In genomic region chr15:96121066-96121465, GRCh38 we compare ENCODE assay signal across 24 cellular contexts.
"Had no signal": no experiment of that assay in that cellular context is flagged by ENCODE, and none has a peak within 500 bp of the region (broad histone marks: within the 10 kb centered on the region; RNA-seq: fewer than 3 reads in every experiment).

No MANE protein-coding gene starts in this region.

- H3K27me3 ChIP-seq: pancreas, right atrium auricular region, stomach, thyroid gland had no signal

- H3K27ac Mint-ChIP-seq: effector memory CD8-positive, alpha-beta T cell; immature natural killer cell; memory B cell; naive thymus-derived CD8-positive, alpha-beta T cell had no signal

- H3K9me3 ChIP-seq: pancreas, right atrium auricular region, stomach, thyroid gland had no signal

- ATAC-seq: effector memory CD8-positive, alpha-beta T cell; left lobe of liver; naive thymus-derived CD8-positive, alpha-beta T cell had no signal

- DNase-seq: cortex of kidney; effector memory CD8-positive, alpha-beta T cell; erythroblast; hypothalamus; immature natural killer cell; islet precursor cell; kidney glomerular epithelial cell; midbrain; naive thymus-derived CD8-positive, alpha-beta T cell; occipital lobe; pancreas; stimulated activated CD4-positive, alpha-beta T cell treated with anti-CD3 and anti-CD28 coated beads, Interleukin-12 subunit alpha, Interleukin-12 subunit beta, amount 100 ng/mL, for 4 hours; stimulated activated CD4-positive, alpha-beta T cell treated with anti-CD3 and anti-CD28 coated beads, Interleukin-1b, Interleukin-23, amount 100 ng/mL, for 48 hours; stimulated activated CD4-positive, alpha-beta T cell treated with anti-CD3 and anti-CD28 coated beads, Interleukin-4, amount 100 ng/mL, for 1 hour; stimulated activated CD8-positive, alpha-beta memory T cell treated with anti-CD3 and anti-CD28 coated beads, Interleukin-4, amount 100 ng/mL, for 48 hours; stimulated activated naive CD4-positive, alpha-beta T cell; stomach; thyroid gland had no signal

- H3K4me1 ChIP-seq: pancreas, stomach, thyroid gland had no signal

- H3K36me3 ChIP-seq: pancreas, right atrium auricular region, stomach, thyroid gland had no signal

- H3K4me3 ChIP-seq: lung, pancreas, right atrium auricular region, smooth muscle cell, stomach, thyroid gland had no signal

- H3K9me3 Mint-ChIP-seq: immature natural killer cell had no signal

- H3K4me1 Mint-ChIP-seq: immature natural killer cell; memory B cell; naive thymus-derived CD8-positive, alpha-beta T cell had no signal

- H3K27me3 Mint-ChIP-seq: memory B cell, type B pancreatic cell had no signal

- H3K4me3 Mint-ChIP-seq: effector memory CD8-positive, alpha-beta T cell; immature natural killer cell; memory B cell; naive thymus-derived CD8-positive, alpha-beta T cell; type B pancreatic cell had no signal

- H3K27ac ChIP-seq: pancreas, right atrium auricular region, stomach, thyroid gland had no signal

- H3K36me3 Mint-ChIP-seq: immature natural killer cell; naive thymus-derived CD8-positive, alpha-beta T cell had no signal
